In the genomic region with DNA sequence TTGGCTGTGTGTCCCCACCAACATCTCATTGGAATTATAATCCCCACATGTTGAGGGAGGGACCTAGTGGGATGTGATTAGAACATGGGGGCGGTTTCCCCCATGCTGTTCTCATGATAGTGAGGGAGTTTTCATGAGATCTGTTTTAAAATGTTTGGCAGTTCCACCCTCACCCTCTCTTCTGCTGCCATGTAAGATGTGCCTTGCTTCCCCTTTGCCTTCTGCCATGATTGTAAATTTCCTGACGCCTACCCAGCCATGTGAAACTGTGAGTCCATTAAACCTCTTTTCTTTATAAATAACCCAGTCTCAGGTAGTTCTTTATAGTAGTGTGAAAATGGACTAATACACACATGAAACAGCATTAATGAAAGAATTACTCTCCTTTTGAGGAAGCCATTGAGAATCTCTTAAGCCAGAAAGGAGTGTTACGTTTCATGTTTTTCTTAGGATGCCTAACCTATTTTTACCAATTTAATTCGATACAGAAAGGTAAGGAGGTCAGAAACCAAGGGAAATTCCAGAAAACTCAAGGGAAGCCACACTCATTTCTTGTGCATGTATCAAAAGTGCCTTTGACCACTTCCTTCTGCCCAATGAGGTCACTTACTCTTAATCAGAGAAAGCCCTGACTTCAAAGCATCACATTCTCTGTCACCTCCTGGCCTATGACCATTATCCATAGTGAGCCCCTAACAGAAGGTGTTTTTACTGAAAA, we compare ENCODE assay signal across 12 cellular contexts. TPM values are rescaled to one million over a fixed set of nuclear protein-coding genes. Genes with fewer than 3 reads are reported as not detected.
DNase-seq lines count a peak whose midpoint lies in the region; ATAC-seq and TF ChIP-seq lines count a peak whose summit lies in the region.
"Had no signal": no experiment of that assay in that cellular context is flagged by ENCODE, and none has a peak within 500 bp of the region (broad histone marks: within the 10 kb centered on the region; RNA-seq: fewer than 3 reads in every experiment).

No MANE protein-coding gene starts in this region.

- H3K36me3 Mint-ChIP-seq in Calu3 (ENCODE audit: insufficient read depth, unreplicated experiment) (peaks cover 47% of the 10 kb centered on the region), type B pancreatic cell (peaks cover 12% of the 10 kb centered on the region)
- H3K36me3 Mint-ChIP-seq in activated CD8-positive, alpha-beta T cell treated with anti-CD3 and anti-CD28 coated beads for 36 hours (ENCODE audit: low read depth) = peaks cover 36% of the 10 kb centered on the region

- peaks cover 15% of the 10 kb centered on the region for H3K4me1 Mint-ChIP-seq in Calu3 (ENCODE audit: low read depth, unreplicated experiment)
- peaks cover 20% of the 10 kb centered on the region for H3K4me1 Mint-ChIP-seq in activated CD8-positive, alpha-beta T cell treated with anti-CD3 and anti-CD28 coated beads for 36 hours (ENCODE audit: low read depth)
- no peaks in the 10 kb centered on the region for H3K4me1 Mint-ChIP-seq in type B pancreatic cell (ENCODE audit: unreplicated experiment)

- H3K27me3 Mint-ChIP-seq in Calu3 (ENCODE audit: unreplicated experiment) (no peaks in the 10 kb centered on the region), type B pancreatic cell (no peaks in the 10 kb centered on the region)
- peaks cover 2% of the 10 kb centered on the region for H3K27me3 Mint-ChIP-seq in activated CD8-positive, alpha-beta T cell treated with anti-CD3 and anti-CD28 coated beads for 36 hours

- H3K9me3 ChIP-seq in esophagus muscularis mucosa (no peaks in the 10 kb centered on the region), spleen (peaks cover 0 to 4% (median 0%) of the 10 kb centered on the region in 8 donors), body of pancreas (no peaks in the 10 kb centered on the region)
- H3K9me3 ChIP-seq: BE2C, thoracic aorta had no signal

- no peak for TF ChIP-seq POLR2A in esophagus muscularis mucosa (IDR thresholded peaks at IDR 0.05; ENCODE audit: low read depth)
- no peak for TF ChIP-seq POLR2A in spleen (IDR thresholded peaks at IDR 0.05)
- no peak for TF ChIP-seq POLR2A in body of pancreas (IDR thresholded peaks at IDR 0.05)

- H3K27me3 ChIP-seq in esophagus muscularis mucosa (no peaks in the 10 kb centered on the region), spleen (replicated peaks in 1 of 7) (no peaks in the 10 kb centered on the region), body of pancreas (no peaks in the 10 kb centered on the region)
- H3K27me3 ChIP-seq: BE2C had no signal

- intact Hi-C loops in Calu3 (cut with micrococcal nuclease; ENCODE audit: unreplicated experiment) = no loop called here
- intact Hi-C loops in activated CD8-positive, alpha-beta T cell treated with anti-CD3 and anti-CD28 coated beads for 36 hours (cut with micrococcal nuclease) = no loop called here
- intact Hi-C loops in esophagus muscularis mucosa (cut with DNase I) = no loop called here
- intact Hi-C loops in spleen (cut with DNase I; ENCODE audit: low total_unique reads) = no loop called here
- intact Hi-C loops in body of pancreas (cut with DNase I) = no loop called here

- TF ChIP-seq CTCF in Calu3 (IDR thresholded peaks at IDR 0.05; ENCODE audit: unreplicated experiment) (no peak), esophagus muscularis mucosa (IDR thresholded peaks at IDR 0.05) (no peak), spleen (IDR thresholded peaks at IDR 0.05 in 8 of 11, conservative IDR thresholded peaks at IDR 0.05 in 3 of 11) (no peak), body of pancreas (IDR thresholded peaks at IDR 0.05) (no peak), type B pancreatic cell (conservative IDR thresholded peaks at IDR 0.05) (no peak)
- TF ChIP-seq CTCF in activated CD8-positive, alpha-beta T cell treated with anti-CD3 and anti-CD28 coated beads for 36 hours (IDR thresholded peaks at IDR 0.05) = no peak

- no peak for DNase-seq in Calu3
- DNase-seq in activated CD8-positive, alpha-beta T cell treated with anti-CD3 and anti-CD28 coated beads for 36 hours = peak; percentile 27
- no peak for DNase-seq in esophagus muscularis mucosa (ENCODE audit: extremely low spot score)
- DNase-seq in spleen = no peak
- DNase-seq in body of pancreas = no peak
- no peak for DNase-seq in type B pancreatic cell (ENCODE audit: extremely low spot score, unreplicated experiment)
- DNase-seq: activated naive CD4-positive, alpha-beta T cell treated with anti-CD3 and anti-CD28 coated beads, Interleukin-2, amount 50 U/mL, for 16 hours; BE2C; NCI-H1048 had no signal

- H3K4me3 Mint-ChIP-seq in Calu3 (ENCODE audit: low read depth, unreplicated experiment) (no peak overlapping the region), type B pancreatic cell (no peak overlapping the region)
- H3K4me3 Mint-ChIP-seq in activated CD8-positive, alpha-beta T cell treated with anti-CD3 and anti-CD28 coated beads for 36 hours = no peak overlapping the region

- no peak overlapping the region for H3K4me3 ChIP-seq in esophagus muscularis mucosa
- no peak overlapping the region for H3K4me3 ChIP-seq in spleen
- no peak overlapping the region for H3K4me3 ChIP-seq in body of pancreas
- H3K4me3 ChIP-seq: thoracic aorta had no signal

- CTCF ChIA-PET in Calu3 (lab: Charles Lee) = no interaction called here
- CTCF ChIA-PET in activated CD8-positive, alpha-beta T cell treated with anti-CD3 and anti-CD28 coated beads for 36 hours (lab: Charles Lee) = interaction anchor here (0.9 to 1.4 kb wide), 5 partner anchors 20 to 26 kb away, joined by 3 to 5 read pairs (median 4); partner anchors contain the start of gene HINT3

- H3K27ac ChIP-seq in esophagus muscularis mucosa (replicated peaks in 1 of 4) (no peak overlapping the region), spleen (no peak overlapping the region), body of pancreas (no peak overlapping the region)
- H3K27ac ChIP-seq: thoracic aorta had no signal

- ATAC-seq in GM18907 (IDR thresholded peaks at IDR 0.05; ENCODE audit: unreplicated experiment) = peak; percentile 89
- peak; percentile 80 for ATAC-seq in HG02884 (IDR thresholded peaks at IDR 0.05; ENCODE audit: unreplicated experiment)
- ATAC-seq in activated CD8-positive, alpha-beta T cell treated with anti-CD3 and anti-CD28 coated beads for 36 hours = peak; percentile 91
- ATAC-seq in body of pancreas = no peak

- BruUV-seq in Calu3 (replicated peaks; lab: Mats Ljungman, UMichigan) = no TSS peak

- H3K36me3 ChIP-seq in esophagus muscularis mucosa (peaks cover 6 to 42% (median 23%) of the 10 kb centered on the region in 4 donors), spleen (peaks cover 0 to 53% (median 22%) of the 10 kb centered on the region in 6 donors), body of pancreas (replicated peaks in 1 of 2; ENCODE audit: insufficient read depth in 1 of 2, low read depth in 2 of 2) (peaks cover 7 to 8% of the 10 kb centered on the region in 2 donors)

- H3K4me1 ChIP-seq in esophagus muscularis mucosa (no peaks in the 10 kb centered on the region), spleen (peaks cover 0 to 14% (median 5%) of the 10 kb centered on the region in 6 donors), body of pancreas (no peaks in the 10 kb centered on the region)
- H3K4me1 ChIP-seq: BE2C had no signal

- H3K27ac Mint-ChIP-seq in Calu3 (ENCODE audit: unreplicated experiment) (peak overlapping the region; percentile 94), type B pancreatic cell (no peak overlapping the region)
- peak overlapping the region; percentile 83 for H3K27ac Mint-ChIP-seq in activated CD8-positive, alpha-beta T cell treated with anti-CD3 and anti-CD28 coated beads for 36 hours

- WGBS in esophagus muscularis mucosa = 92% methylated on average over 4 of the region's 4 CpGs
- WGBS in spleen, 5 donors = 73 to 90% (median 88%) methylated on average over 4 of the region's 4 CpGs
- 89 to 93% methylated on average over 4 of the region's 4 CpGs for WGBS in body of pancreas, 2 donors

- H3K9me3 Mint-ChIP-seq in Calu3 (ENCODE audit: low read depth, unreplicated experiment) (peaks cover 2% of the 10 kb centered on the region), type B pancreatic cell (no peaks in the 10 kb centered on the region)
- H3K9me3 Mint-ChIP-seq in activated CD8-positive, alpha-beta T cell treated with anti-CD3 and anti-CD28 coated beads for 36 hours = peaks cover 6% of the 10 kb centered on the region

- POLR2A ChIA-PET in activated CD8-positive, alpha-beta T cell treated with anti-CD3 and anti-CD28 coated beads for 36 hours (lab: Charles Lee) = interaction anchor here (0.6 to 0.7 kb wide), 2 partner anchors 25 to 35 kb away, joined by 3 to 4 read pairs; partner anchors contain the start of gene HINT3

- no peak for TF ChIP-seq EP300 in esophagus muscularis mucosa (IDR thresholded peaks at IDR 0.05)

RNA-seq across cellular contexts. Expression of gene HINT3, which starts 24.7 kb away (rescaled TPM):
- total RNA-seq in Calu3 (2022) = 13.9 and 15.1 TPM in 2 replicates
- 1 to 10 TPM; 8.5 to 8.6 TPM for total RNA-seq in activated CD8-positive, alpha-beta T cell treated with anti-CD3 and anti-CD28 coated beads for 36 hours
- total RNA-seq in esophagus muscularis mucosa = 10 to 100 TPM; 33.8 to 49.3 (median 35.8) TPM
- 10 to 100 TPM; 13.4 to 18.6 (median 16.0) TPM for total RNA-seq in spleen
- polyA plus RNA-seq in spleen = 1 to 10 TPM; 5.0 to 8.5 (median 6.3) TPM
- total RNA-seq in body of pancreas = 10 to 100 TPM in 1 of 2 donors, 1 to 10 TPM in 1; 8.8 to 14.5 TPM
- 14.8 and 19.9 TPM in 2 replicates for total RNA-seq in type B pancreatic cell (ENCODE audit: low replicate concordance)

RNA-seq across cellular contexts. Expression of gene TRMT11, which starts 54.4 kb away (rescaled TPM):
- 20.2 and 27.7 TPM in 2 replicates for total RNA-seq in Calu3 (2022)
- total RNA-seq in activated CD8-positive, alpha-beta T cell treated with anti-CD3 and anti-CD28 coated beads for 36 hours = 10 to 100 TPM; 41.5 to 49.1 TPM
- total RNA-seq in esophagus muscularis mucosa = 10 to 100 TPM; 16.1 to 24.9 (median 18.8) TPM
- total RNA-seq in spleen = 10 to 100 TPM; 18.4 to 37.7 (median 23.8) TPM
- polyA plus RNA-seq in spleen = 10 to 100 TPM; 10.7 to 16.5 (median 11.1) TPM
- 10 to 100 TPM; 26.5 to 26.7 TPM for total RNA-seq in body of pancreas
- total RNA-seq in type B pancreatic cell (ENCODE audit: low replicate concordance) = 16.3 and 22.3 TPM in 2 replicates
